Comparison of ENCODE assay signal across 27 cellular contexts in genomic region chr3:2356298-2356950, GRCh38.
DNase-seq lines count a peak whose midpoint lies in the region; ATAC-seq, FAIRE-seq and TF ChIP-seq lines count a peak whose summit lies in the region.
"Had no signal": no experiment of that assay in that cellular context is flagged by ENCODE, and none has a peak within 500 bp of the region (broad histone marks: within the 10 kb centered on the region; RNA-seq: fewer than 3 reads in every experiment).

No MANE protein-coding gene starts in this region.

- intact Hi-C loops in Right ventricle myocardium superior (cut with DNase I) (no loop called here), heart left ventricle (cut with DNase I) (loop anchor here in 1 of 10 donors (5.0 kb wide), 1 partner anchor 96 kb away; no protein-coding TSS in a partner anchor)

- H3K4me3 ChIP-seq in heart left ventricle (no peak overlapping the region), H1 (ENCODE audit: extremely low read depth in 1 of 4, insufficient read depth in 2 of 4, low read depth in 3 of 4, low read length in 4 of 4) (no peak overlapping the region), fibroblast of mammary gland (ENCODE audit: control insufficient read depth, low read depth, low read length) (no peak overlapping the region)
- H3K4me3 ChIP-seq: BLaER1, GM12878 had no signal

- ATAC-seq in Right ventricle myocardium superior (ENCODE audit: poor library complexity) (peak; percentile 27), heart left ventricle (no peak), GM19328 (IDR thresholded peaks at IDR 0.05; ENCODE audit: unreplicated experiment) (no peak)
- ATAC-seq: GM12878 had no signal

- no peak overlapping the region for H3K18ac ChIP-seq in H1 (ENCODE audit: extremely low read depth, low read length)

- POLR2A ChIA-PET in H1 (lab: Charles Lee; ENCODE audit: partially characterized antibody) = no interaction called here

- no peak overlapping the region for H3K27ac ChIP-seq in heart left ventricle
- no peak overlapping the region for H3K27ac ChIP-seq in H1 (ENCODE audit: low read depth, low read length)
- H3K27ac ChIP-seq: BLaER1 had no signal

- H2BK20ac ChIP-seq in H1 (ENCODE audit: low read length) = no peak overlapping the region

- no peak for DNase-seq in Right ventricle myocardium superior
- no peak for DNase-seq in heart left ventricle
- peak; percentile 13 for DNase-seq in H4 (ENCODE audit: low spot score)
- no peak for DNase-seq in H1 (ENCODE audit: low read depth in 1 of 2, low spot score in 2 of 2)
- DNase-seq in fibroblast of mammary gland (ENCODE audit: low read depth) = peak; percentile 18
- no peak for DNase-seq in activated effector memory CD4-positive, alpha-beta T cell treated with anti-CD3 and anti-CD28 coated beads, Interleukin-2, amount 50 U/mL, for 16 hours
- DNase-seq: 8988T; ACHN; BE2C; C1 segment of cervical spinal cord; CD4-positive, alpha-beta memory T cell; CD4-positive, CD25-positive, alpha-beta regulatory T cell; CD8-positive, alpha-beta memory T cell; COR-L47; DMS 273 treated with DMSO at 0.1 percent for 48 hours; DMS153; DMS53; DMS79; DND-41; EL; GDM1 had no signal

- no peak overlapping the region for H3K56ac ChIP-seq in H1 (replicated peaks; ENCODE audit: insufficient read length, low read depth, low read length)

- peaks cover 0 to 12% (median 5%) of the 10 kb centered on the region in 12 donors for H3K4me1 ChIP-seq in heart left ventricle
- peaks cover 0 to 13% (median 5%) of the 10 kb centered on the region in 4 experiments; a peak in 4 of 7 replicates for H3K4me1 ChIP-seq in H1 (replicated peaks in 1 of 4; ENCODE audit: control insufficient read depth in 3 of 4, insufficient read depth in 4 of 4, low read length in 3 of 4)
- H3K4me1 ChIP-seq: BE2C, BLaER1 had no signal

- no peak overlapping the region for H4K5ac ChIP-seq in H1 (ENCODE audit: insufficient read length, low read depth, low read length)

- CTCF ChIA-PET in H1 (lab: Charles Lee; ENCODE audit: partially characterized antibody) = interaction anchor here (0.9 kb wide), 1 partner anchor 249 kb away, joined by 3 read pairs; no protein-coding TSS in a partner anchor

- H3K79me2 ChIP-seq in H1 (ENCODE audit: control insufficient read depth in 1 of 2, insufficient read depth in 2 of 2, low read length in 2 of 2) = no peaks in the 10 kb centered on the region

- TF ChIP-seq POLR2A in heart left ventricle (IDR thresholded peaks at IDR 0.05) = no peak
- no peak for TF ChIP-seq POLR2A in H1 (IDR thresholded peaks at IDR 0.05; ENCODE audit: control extremely low read depth in 1 of 2, low read depth in 2 of 2, low read length in 2 of 2)

- no peak overlapping the region for H2AFZ ChIP-seq in H1 (ENCODE audit: low read length)

- no peak overlapping the region for H3K4me2 ChIP-seq in H1 (ENCODE audit: insufficient read depth in 1 of 2, low read depth in 2 of 2, low read length in 2 of 2)
- H3K4me2 ChIP-seq: BLaER1 had no signal

- 50 to 61% (median 58%) methylated on average over 3 of the region's 3 CpGs for WGBS in heart left ventricle, 4 donors
- WGBS in H1 (ENCODE audit: extremely low coverage in 1 of 2, insufficient coverage in 1 of 2, insufficient read length in 1 of 2, insufficient replicate concordance in 2 of 2, low coverage in 1 of 2, low lambda C conversion rate in 2 of 2, missing lambda C conversion rate in 1 of 2), 2 experiments = 96% methylated on average over 3 of the region's 3 CpGs; no CpG with 5 or more reads in 1 of the 2 experiments

- H3K27me3 ChIP-seq in heart left ventricle = no peaks in the 10 kb centered on the region
- H3K27me3 ChIP-seq in H1 (replicated peaks in 1 of 4; ENCODE audit: control insufficient read depth in 3 of 4, extremely low read depth in 1 of 4, insufficient read depth in 3 of 4, low read length in 3 of 4) = no peaks in the 10 kb centered on the region
- H3K27me3 ChIP-seq: BE2C, BLaER1 had no signal

- no peak overlapping the region for H3K23ac ChIP-seq in H1 (ENCODE audit: insufficient read length)

- H2BK120ac ChIP-seq in H1 (replicated peaks; ENCODE audit: low read depth, low read length) = no peak overlapping the region

- no peak for TF ChIP-seq EP300 in H1 (IDR thresholded peaks at IDR 0.05; ENCODE audit: borderline replicate concordance in 1 of 2, low read depth in 2 of 2, low read length in 2 of 2)

- no peak overlapping the region for H2AK5ac ChIP-seq in H1 (ENCODE audit: low read depth, low read length)

- no peak overlapping the region for H2BK15ac ChIP-seq in H1 (ENCODE audit: low read length)

- H3K36me3 ChIP-seq in heart left ventricle (no peaks in the 10 kb centered on the region), H1 (ENCODE audit: control insufficient read depth in 2 of 4, insufficient read depth in 4 of 4, low read length in 3 of 4) (peaks cover 0 to 8% (median 0%) of the 10 kb centered on the region in 4 experiments; a peak in 1 of 8 replicates)
- H3K36me3 ChIP-seq: BE2C, BLaER1 had no signal

- no peak overlapping the region for H3K14ac ChIP-seq in H1 (ENCODE audit: insufficient read length)

- no peaks in the 10 kb centered on the region for H3K79me1 ChIP-seq in H1 (ENCODE audit: low read depth, low read length)

- H4K91ac ChIP-seq in H1 (replicated peaks; ENCODE audit: insufficient read length, low read length) = no peak overlapping the region

- TF ChIP-seq CTCF in heart left ventricle (IDR thresholded peaks at IDR 0.05) (no peak), H1 (IDR thresholded peaks at IDR 0.05; ENCODE audit: control extremely low read depth in 1 of 3, insufficient read depth in 1 of 3, low read depth in 1 of 3, low read length in 3 of 3) (no peak), fibroblast of mammary gland (conservative IDR thresholded peaks at IDR 0.05; ENCODE audit: control insufficient read depth, insufficient read depth, low read depth, low read length) (no peak)

- H2BK5ac ChIP-seq in H1 (ENCODE audit: low read depth, low read length) = no peak overlapping the region

- peak; percentile 13 for FAIRE-seq in H1 (lab: Jason Lieb, UNC)
- FAIRE-seq: A204.1, GM12878, GM12892, GM18507 had no signal

- no peaks in the 10 kb centered on the region for H3K23me2 ChIP-seq in H1 (ENCODE audit: low read depth, low read length)

- H3K4ac ChIP-seq in H1 (replicated peaks; ENCODE audit: insufficient read length, low read depth, low read length) = no peak overlapping the region

- no peak overlapping the region for H2BK12ac ChIP-seq in H1 (ENCODE audit: low read depth, low read length)

- no peak overlapping the region for H4K8ac ChIP-seq in H1 (ENCODE audit: extremely low read depth, insufficient read depth, low read length)

- H4K20me1 ChIP-seq in H1 (replicated peaks in 1 of 2; ENCODE audit: control insufficient read depth in 1 of 2, insufficient read depth in 2 of 2, low read length in 2 of 2) = no peaks in the 10 kb centered on the region
- H4K20me1 ChIP-seq: BLaER1 had no signal

- no peak for TF ChIP-seq RAD21 in H1 (IDR thresholded peaks at IDR 0.05 in 1 of 2, conservative IDR thresholded peaks at IDR 0.05 in 1 of 2; ENCODE audit: low read depth in 2 of 2, low read length in 2 of 2)

- peaks cover 0 to 5% (median 0%) of the 10 kb centered on the region in 12 donors for H3K9me3 ChIP-seq in heart left ventricle
- peaks cover 7 to 10% of the 10 kb centered on the region in 2 experiments; a peak in 3 of 4 replicates for H3K9me3 ChIP-seq in H1 (ENCODE audit: insufficient read depth in 2 of 2, low read depth in 1 of 2, low read length in 1 of 2)
- H3K9me3 ChIP-seq: BE2C had no signal

- no peak overlapping the region for H3K9ac ChIP-seq in H1 (replicated peaks in 1 of 4; ENCODE audit: extremely low read depth in 1 of 4, low read depth in 3 of 4, low read length in 3 of 4)
- H3K9ac ChIP-seq: BLaER1 had no signal

TF ChIP-seq in H1, 55 proteins besides CTCF, POLR2A, EP300 and RAD21:
- TF ChIP-seq SIX5 (IDR thresholded peaks at IDR 0.05; ENCODE audit: low read depth, low read length) (no peak), SP1 (IDR thresholded peaks at IDR 0.05; ENCODE audit: low read depth, low read length) (no peak), SUZ12 (IDR thresholded peaks at IDR 0.05; ENCODE audit: low read length) (no peak), PHF8 (conservative IDR thresholded peaks at IDR 0.05; ENCODE audit: low read depth, low read length) (no peak), CBX5 (IDR thresholded peaks at IDR 0.05; ENCODE audit: low read depth, low read length) (no peak), CBX8 (IDR thresholded peaks at IDR 0.05; ENCODE audit: borderline replicate concordance, low read depth, low read length) (no peak)

Comparison
In these comparisons a context has a peak if more than half of its experiments do, and no peak if none do; other contexts are left out.
1. DNase-seq: peak in H4 (single experiment) and fibroblast of mammary gland (single experiment); none in Right ventricle myocardium superior (single experiment), heart left ventricle (0 of 5), H1 (0 of 2) and activated effector memory CD4-positive, alpha-beta T cell treated with anti-CD3 and anti-CD28 coated beads, Interleukin-2, amount 50 U/mL, for 16 hours (single experiment).